ENCODE assay signal across 15 cellular contexts in the genomic region with DNA sequence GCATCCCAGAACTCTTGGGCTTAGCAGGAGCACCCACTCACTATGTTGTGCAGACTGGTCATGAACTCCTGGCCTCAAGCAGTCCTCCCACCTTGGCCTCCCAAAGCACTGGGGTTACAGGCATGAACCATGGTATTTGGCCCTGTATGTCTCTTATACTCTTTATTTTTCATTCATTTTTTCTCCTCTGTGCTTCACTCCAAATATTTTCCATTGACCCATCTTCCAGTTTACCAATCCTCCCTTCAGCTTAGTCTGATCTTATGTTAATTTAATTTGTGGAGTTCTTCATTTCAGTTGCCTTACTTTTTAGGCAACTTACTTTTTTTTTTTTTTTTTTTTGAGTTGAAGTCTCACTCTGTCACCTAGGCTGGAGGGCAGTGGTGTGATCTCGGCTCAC.
DNase-seq lines count a peak whose midpoint lies in the region; ATAC-seq and TF ChIP-seq lines count a peak whose summit lies in the region.
"Had no signal": no experiment of that assay in that cellular context is flagged by ENCODE, and none has a peak within 500 bp of the region (broad histone marks: within the 10 kb centered on the region; RNA-seq: fewer than 3 reads in every experiment).

No MANE protein-coding gene starts in this region.

- no peaks in the 10 kb centered on the region for H3K36me3 ChIP-seq in HEK293 (ENCODE audit: control insufficient read depth in 2 of 2, insufficient read depth in 1 of 2, low read length in 2 of 2)
- H3K36me3 ChIP-seq in adrenal gland (replicated peaks in 1 of 2): no peaks in the 10 kb centered on the region
- H3K36me3 ChIP-seq: BE2C had no signal

- WGBS in adrenal gland, 4 donors: 94 to 100% (median 100%) methylated on average over 1 of the region's 1 CpG

- H3K4me1 Mint-ChIP-seq in activated CD4-positive, alpha-beta memory T cell treated with anti-CD3 and anti-CD28 coated beads, Interleukin-2, amount 10 ng/mL, durations not matched to agents 7 days and 5 days: peaks cover 19% of the 10 kb centered on the region
- H3K4me1 Mint-ChIP-seq in activated CD4-positive, alpha-beta memory T cell treated with anti-CD3 and anti-CD28 coated beads for 36 hours (ENCODE audit: low read depth): no peaks in the 10 kb centered on the region
- peaks cover 11% of the 10 kb centered on the region for H3K4me1 Mint-ChIP-seq in activated T-helper 1 cell treated with anti-CD3 and anti-CD28 coated beads, Interleukin-12 subunit alpha, Interleukin-12 subunit beta, Interleukin-2, Interleukin-4 antibody, amounts not matched to agents 30 ng/mL and 10 ng/mL and 1 ng/mL, durations not matched to agents 14 hours and 24 hours and 36 hours (ENCODE audit: low read depth)
- H3K4me1 Mint-ChIP-seq: GM23338 had no signal

- peaks cover 8% of the 10 kb centered on the region for H3K9me3 Mint-ChIP-seq in activated CD4-positive, alpha-beta memory T cell treated with anti-CD3 and anti-CD28 coated beads, Interleukin-2, amount 10 ng/mL, durations not matched to agents 7 days and 5 days
- peaks cover 13% of the 10 kb centered on the region for H3K9me3 Mint-ChIP-seq in activated CD4-positive, alpha-beta memory T cell treated with anti-CD3 and anti-CD28 coated beads for 36 hours
- H3K9me3 Mint-ChIP-seq in activated T-helper 1 cell treated with anti-CD3 and anti-CD28 coated beads, Interleukin-12 subunit alpha, Interleukin-12 subunit beta, Interleukin-2, Interleukin-4 antibody, amounts not matched to agents 30 ng/mL and 10 ng/mL and 1 ng/mL, durations not matched to agents 14 hours and 24 hours and 36 hours: peaks cover 18% of the 10 kb centered on the region

- no peak overlapping the region for H3K4me3 Mint-ChIP-seq in activated CD4-positive, alpha-beta memory T cell treated with anti-CD3 and anti-CD28 coated beads, Interleukin-2, amount 10 ng/mL, durations not matched to agents 7 days and 5 days
- no peak overlapping the region for H3K4me3 Mint-ChIP-seq in activated CD4-positive, alpha-beta memory T cell treated with anti-CD3 and anti-CD28 coated beads for 36 hours
- H3K4me3 Mint-ChIP-seq in activated T-helper 1 cell treated with anti-CD3 and anti-CD28 coated beads, Interleukin-12 subunit alpha, Interleukin-12 subunit beta, Interleukin-2, Interleukin-4 antibody, amounts not matched to agents 30 ng/mL and 10 ng/mL and 1 ng/mL, durations not matched to agents 14 hours and 24 hours and 36 hours: no peak overlapping the region
- H3K4me3 Mint-ChIP-seq: CD4-positive, CD25-positive, alpha-beta regulatory T cell; CD8-positive, alpha-beta memory T cell; GM23338 had no signal

- intact Hi-C loops in activated CD4-positive, alpha-beta memory T cell treated with anti-CD3 and anti-CD28 coated beads for 36 hours (cut with micrococcal nuclease): no loop called here
- intact Hi-C loops in activated T-helper 1 cell treated with anti-CD3 and anti-CD28 coated beads, Interleukin-12 subunit alpha, Interleukin-12 subunit beta, Interleukin-2, Interleukin-4 antibody, amounts not matched to agents 30 ng/mL and 10 ng/mL and 1 ng/mL, durations not matched to agents 14 hours and 24 hours and 36 hours (cut with micrococcal nuclease): no loop called here
- intact Hi-C loops in adrenal gland (cut with DNase I): no loop called here

- no peak for DNase-seq in activated CD4-positive, alpha-beta memory T cell treated with anti-CD3 and anti-CD28 coated beads, Interleukin-2, amount 10 ng/mL, durations not matched to agents 7 days and 5 days
- no peak for DNase-seq in activated CD4-positive, alpha-beta memory T cell treated with anti-CD3 and anti-CD28 coated beads for 36 hours
- DNase-seq in activated T-helper 1 cell treated with anti-CD3 and anti-CD28 coated beads, Interleukin-12 subunit alpha, Interleukin-12 subunit beta, Interleukin-2, Interleukin-4 antibody, amounts not matched to agents 30 ng/mL and 10 ng/mL and 1 ng/mL, durations not matched to agents 14 hours and 24 hours and 36 hours (ENCODE audit: low spot score): no peak
- DNase-seq in adrenal gland: no peak
- DNase-seq in SIG-M5 (lab: John Stamatoyannopoulos, UW): no peak
- DNase-seq: ACHN; BE2C; C1 segment of cervical spinal cord; CD4-positive, CD25-positive, alpha-beta regulatory T cell; CD8-positive, alpha-beta memory T cell; COR-L47; HCEC 1CT had no signal

- H3K36me3 Mint-ChIP-seq in activated CD4-positive, alpha-beta memory T cell treated with anti-CD3 and anti-CD28 coated beads, Interleukin-2, amount 10 ng/mL, durations not matched to agents 7 days and 5 days (ENCODE audit: low read depth): peaks cover 84% of the 10 kb centered on the region
- H3K36me3 Mint-ChIP-seq in activated CD4-positive, alpha-beta memory T cell treated with anti-CD3 and anti-CD28 coated beads for 36 hours: peaks cover 70% of the 10 kb centered on the region
- peaks cover 61% of the 10 kb centered on the region for H3K36me3 Mint-ChIP-seq in activated T-helper 1 cell treated with anti-CD3 and anti-CD28 coated beads, Interleukin-12 subunit alpha, Interleukin-12 subunit beta, Interleukin-2, Interleukin-4 antibody, amounts not matched to agents 30 ng/mL and 10 ng/mL and 1 ng/mL, durations not matched to agents 14 hours and 24 hours and 36 hours (ENCODE audit: low read depth)

- peak overlapping the region; percentile 18 for H3K27ac Mint-ChIP-seq in activated CD4-positive, alpha-beta memory T cell treated with anti-CD3 and anti-CD28 coated beads, Interleukin-2, amount 10 ng/mL, durations not matched to agents 7 days and 5 days
- no peak overlapping the region for H3K27ac Mint-ChIP-seq in activated CD4-positive, alpha-beta memory T cell treated with anti-CD3 and anti-CD28 coated beads for 36 hours
- peak overlapping the region; percentile 40 for H3K27ac Mint-ChIP-seq in activated T-helper 1 cell treated with anti-CD3 and anti-CD28 coated beads, Interleukin-12 subunit alpha, Interleukin-12 subunit beta, Interleukin-2, Interleukin-4 antibody, amounts not matched to agents 30 ng/mL and 10 ng/mL and 1 ng/mL, durations not matched to agents 14 hours and 24 hours and 36 hours
- H3K27ac Mint-ChIP-seq: CD4-positive, CD25-positive, alpha-beta regulatory T cell; GM23338 had no signal

- H3K4me3 ChIP-seq in HEK293 (ENCODE audit: low read depth, low read length): no peak overlapping the region
- no peak overlapping the region for H3K4me3 ChIP-seq in adrenal gland
- H3K4me3 ChIP-seq: GM23338 had no signal

- ATAC-seq in GM18858 (IDR thresholded peaks at IDR 0.05; ENCODE audit: unreplicated experiment): no peak
- ATAC-seq: GM23338 had no signal

- TF ChIP-seq CTCF in HEK293 (tag by site-specific recombination; IDR thresholded peaks at IDR 0.05): no peak
- TF ChIP-seq CTCF in adrenal gland (IDR thresholded peaks at IDR 0.05): no peak

- CTCF ChIA-PET in activated CD4-positive, alpha-beta memory T cell treated with anti-CD3 and anti-CD28 coated beads, Interleukin-2, amount 10 ng/mL, durations not matched to agents 7 days and 5 days (lab: Charles Lee): interaction anchor here (1.1 to 1.3 kb wide), 2 partner anchors 23 to 48 kb away, joined by 3 read pairs; no protein-coding TSS in a partner anchor
- CTCF ChIA-PET in activated CD4-positive, alpha-beta memory T cell treated with anti-CD3 and anti-CD28 coated beads for 36 hours (lab: Charles Lee): no interaction called here
- CTCF ChIA-PET in HEK293 (lab: Yijun Ruan, JAX): interaction anchor here (0.6 kb wide), 2 partner anchors 32 to 131 kb away, joined by 3 to 4 read pairs; no protein-coding TSS in a partner anchor

- no peaks in the 10 kb centered on the region for H3K27me3 ChIP-seq in adrenal gland

- H3K9me3 ChIP-seq in HEK293 (ENCODE audit: control insufficient read depth, insufficient read depth, low read depth, low read length) (no peaks in the 10 kb centered on the region), adrenal gland (replicated peaks in 1 of 3) (no peaks in the 10 kb centered on the region)

- no peak overlapping the region for H3K27ac ChIP-seq in HEK293 (ENCODE audit: extremely low read depth, low read depth, low read length)
- no peak overlapping the region for H3K27ac ChIP-seq in adrenal gland

- TF ChIP-seq POLR2A in adrenal gland (IDR thresholded peaks at IDR 0.05): no peak

- H3K4me1 ChIP-seq in HEK293 (ENCODE audit: control insufficient read depth, insufficient read depth, low read length) (no peaks in the 10 kb centered on the region), adrenal gland (replicated peaks in 1 of 2) (peaks cover 5 to 14% of the 10 kb centered on the region in 2 donors)

- POLR2A ChIA-PET in activated CD4-positive, alpha-beta memory T cell treated with anti-CD3 and anti-CD28 coated beads, Interleukin-2, amount 10 ng/mL, durations not matched to agents 7 days and 5 days (lab: Charles Lee): no interaction called here
- POLR2A ChIA-PET in activated CD4-positive, alpha-beta memory T cell treated with anti-CD3 and anti-CD28 coated beads for 36 hours (lab: Charles Lee): no interaction called here
- POLR2A ChIA-PET in HEK293 (lab: Yijun Ruan, JAX): interaction anchor here (0.6 kb wide), 1 partner anchor 844 kb away, joined by 3 read pairs; no protein-coding TSS in a partner anchor

- H3K27me3 Mint-ChIP-seq in activated CD4-positive, alpha-beta memory T cell treated with anti-CD3 and anti-CD28 coated beads, Interleukin-2, amount 10 ng/mL, durations not matched to agents 7 days and 5 days: no peaks in the 10 kb centered on the region
- H3K27me3 Mint-ChIP-seq in activated CD4-positive, alpha-beta memory T cell treated with anti-CD3 and anti-CD28 coated beads for 36 hours: no peaks in the 10 kb centered on the region
- no peaks in the 10 kb centered on the region for H3K27me3 Mint-ChIP-seq in activated T-helper 1 cell treated with anti-CD3 and anti-CD28 coated beads, Interleukin-12 subunit alpha, Interleukin-12 subunit beta, Interleukin-2, Interleukin-4 antibody, amounts not matched to agents 30 ng/mL and 10 ng/mL and 1 ng/mL, durations not matched to agents 14 hours and 24 hours and 36 hours (ENCODE audit: insufficient read depth)
- H3K27me3 Mint-ChIP-seq: CD4-positive, CD25-positive, alpha-beta regulatory T cell; CD8-positive, alpha-beta memory T cell had no signal

TF ChIP-seq in HEK293, 187 proteins besides CTCF, POLR2A, EP300 and RAD21:
- no peak for TF ChIP-seq ZNF121 (tag by site-specific recombination; IDR thresholded peaks at IDR 0.05)
- TF ChIP-seq ZNF580 (tag by site-specific recombination; IDR thresholded peaks at IDR 0.05): 0 out of 2 replicates have a peak, but pooled peaks have one; percentile 43
TF ChIP-seq in HEK293: peak in this region for 1.
